Comparison of ENCODE assay signal across 10 cellular contexts in genomic region chr14:61102549-61103466, GRCh38.
DNase-seq lines count a peak whose midpoint lies in the region; ATAC-seq, FAIRE-seq and TF ChIP-seq lines count a peak whose summit lies in the region.
"Had no signal": no experiment of that assay in that cellular context is flagged by ENCODE, and none has a peak within 500 bp of the region (broad histone marks: within the 10 kb centered on the region; RNA-seq: fewer than 3 reads in every experiment).

No MANE protein-coding gene starts in this region.

- H3K4me1 Mint-ChIP-seq in mesothelial cell of epicardium, result peaks cover 28% of the 10 kb centered on the region

- peaks cover 5% of the 10 kb centered on the region for H3K9me3 ChIP-seq in AG04450 (ENCODE audit: control insufficient read depth, insufficient read depth, low read length)

- TF ChIP-seq CTCF in AG04450 (IDR thresholded peaks at IDR 0.05; ENCODE audit: low read depth, low read length) (no peak), mesothelial cell of epicardium (IDR thresholded peaks at IDR 0.05; ENCODE audit: unreplicated experiment) (no peak)

- ATAC-seq in HG02610 (IDR thresholded peaks at IDR 0.05; ENCODE audit: unreplicated experiment) (peak; percentile 34), GM19455 (IDR thresholded peaks at IDR 0.05; ENCODE audit: unreplicated experiment) (no peak), GM18517 (IDR thresholded peaks at IDR 0.05; ENCODE audit: unreplicated experiment) (no peak)

- no peak overlapping the region for H3K4me3 ChIP-seq in AG04450 (ENCODE audit: low read depth, low read length)
- no peak overlapping the region for H3K4me3 ChIP-seq in H7 (ENCODE audit: insufficient read depth, low read depth, low read length)

- peak overlapping the region; percentile 99 for H3K27ac ChIP-seq in AG04450 (ENCODE audit: low read depth, low read length)
- peak overlapping the region; percentile 17 for H3K27ac ChIP-seq in adipose tissue (ENCODE audit: low read depth, low read length)

- WGBS in adipose tissue, 3 donors, result 76 to 86% (median 84%) methylated on average over 10 of the region's 10 CpGs

- H3K27ac Mint-ChIP-seq in mesothelial cell of epicardium, result peak overlapping the region; percentile 91

- POLR2A ChIA-PET in AG04450 (lab: Yijun Ruan, JAX), result interaction anchor here (0.9 to 2.1 kb wide), 6 partner anchors 23 to 150 kb away, joined by 3 to 14 read pairs (median 6); no protein-coding TSS in a partner anchor

- no peaks in the 10 kb centered on the region for H3K36me3 Mint-ChIP-seq in mesothelial cell of epicardium

- H3K9me3 Mint-ChIP-seq in mesothelial cell of epicardium, result no peaks in the 10 kb centered on the region

- no peak for FAIRE-seq in H54 (lab: Jason Lieb, UNC)
- FAIRE-seq: islet of Langerhans had no signal

- no peaks in the 10 kb centered on the region for H3K27me3 Mint-ChIP-seq in mesothelial cell of epicardium (ENCODE audit: low read depth)

- H3K27me3 ChIP-seq in AG04450 (ENCODE audit: control insufficient read depth, insufficient read depth, low read length) (no peaks in the 10 kb centered on the region), H7 (ENCODE audit: control insufficient read depth, insufficient read depth, low read length) (no peaks in the 10 kb centered on the region)

- no peak for TF ChIP-seq POLR2A in H54 (IDR thresholded peaks at IDR 0.05; ENCODE audit: low read depth, low read length)

- CTCF ChIA-PET in AG04450 (lab: Charles Lee), result no interaction called here

- H3K36me3 ChIP-seq in H7 (replicated peaks; ENCODE audit: control insufficient read depth, insufficient read depth, low read length), result no peaks in the 10 kb centered on the region; the same call in 1 of the 2 replicates

- no peak overlapping the region for H3K4me3 Mint-ChIP-seq in mesothelial cell of epicardium

- no peak for DNase-seq in AG04450 (ENCODE audit: low read depth, low spot score)
- DNase-seq in mesothelial cell of epicardium (ENCODE audit: low spot score in 2 of 2, unreplicated experiment in 2 of 2), result no peak
- DNase-seq in H54 (ENCODE audit: insufficient read length, low spot score), result no peak
- no peak for DNase-seq in H7
- DNase-seq: DMS 273 treated with DMSO at 0.1 percent for 48 hours had no signal
